In genomic region chr1:223146745-223147144, GRCh38 we compare ENCODE assay signal across 29 cellular contexts.
"Had no signal": no experiment of that assay in that cellular context is flagged by ENCODE, and none has a peak within 500 bp of the region (broad histone marks: within the 10 kb centered on the region; RNA-seq: fewer than 3 reads in every experiment).

No MANE protein-coding gene starts in this region.

- H3K36me3 ChIP-seq: stomach, suprapubic skin, thoracic aorta, thyroid gland, tibial artery, tibial nerve, transverse colon, upper lobe of left lung, upper lobe of right lung, uterus, vagina had no signal

- H3K27me3 ChIP-seq: stomach, suprapubic skin, testis, thyroid gland, tibial nerve, transverse colon, upper lobe of left lung, upper lobe of right lung, uterus, vagina had no signal

- H3K4me3 Mint-ChIP-seq: stimulated activated effector memory CD8-positive, alpha-beta T cell treated with anti-CD3 and anti-CD28 coated beads, Interleukin-12 subunit alpha, Interleukin-12 subunit beta, amount 100 ng/mL, for 72 hours; stimulated activated memory B cell treated with anti-CD40 and anti-IgM and Interleukin-4, amounts not matched to agents 10 μg/mL and 1 μg/mL and 100 μg/mL, for 72 hours; stimulated activated naive B cell treated with anti-CD40 and anti-IgM and Interleukin-4, amounts not matched to agents 10 μg/mL and 1 μg/mL and 100 μg/mL, for 72 hours; stimulated activated naive CD8-positive, alpha-beta T cell treated with anti-CD3 and anti-CD28 coated beads, Interleukin-15, amount 100 ng/mL, for 72 hours; stimulated activated naive CD8-positive, alpha-beta T cell treated with anti-CD3 and anti-CD28 coated beads, Interleukin-15, Interleukin-2, amounts not matched to agents 100 ng/mL and 50 ng/mL, for 24 hours; type B pancreatic cell had no signal

- H3K27ac Mint-ChIP-seq: stimulated activated effector memory CD8-positive, alpha-beta T cell treated with anti-CD3 and anti-CD28 coated beads, Interleukin-12 subunit alpha, Interleukin-12 subunit beta, amount 100 ng/mL, for 72 hours; stimulated activated memory B cell treated with anti-CD40 and anti-IgM and Interleukin-4, amounts not matched to agents 10 μg/mL and 1 μg/mL and 100 μg/mL, for 72 hours; stimulated activated naive B cell treated with anti-CD40 and anti-IgM and Interleukin-4, amounts not matched to agents 10 μg/mL and 1 μg/mL and 100 μg/mL, for 72 hours; stimulated activated naive CD8-positive, alpha-beta T cell treated with anti-CD3 and anti-CD28 coated beads, Interleukin-15, amount 100 ng/mL, for 72 hours; stimulated activated naive CD8-positive, alpha-beta T cell treated with anti-CD3 and anti-CD28 coated beads, Interleukin-15, Interleukin-2, amounts not matched to agents 100 ng/mL and 50 ng/mL, for 24 hours; type B pancreatic cell had no signal

- H3K27ac ChIP-seq: stomach, suprapubic skin, testis, thoracic aorta, thyroid gland, tibial artery, tibial nerve, transverse colon, upper lobe of left lung, upper lobe of right lung, uterus, vagina had no signal

- H3K27me3 Mint-ChIP-seq: stimulated activated naive CD8-positive, alpha-beta T cell treated with anti-CD3 and anti-CD28 coated beads, Interleukin-15, amount 100 ng/mL, for 72 hours had no signal

- H3K36me3 Mint-ChIP-seq: stimulated activated effector memory CD8-positive, alpha-beta T cell treated with anti-CD3 and anti-CD28 coated beads, Interleukin-12 subunit alpha, Interleukin-12 subunit beta, amount 100 ng/mL, for 72 hours; stimulated activated naive B cell treated with anti-CD40 and anti-IgM and Interleukin-4, amounts not matched to agents 10 μg/mL and 1 μg/mL and 100 μg/mL, for 72 hours; type B pancreatic cell had no signal

- H3K4me1 ChIP-seq: uterus had no signal

- H3K4me3 ChIP-seq: stomach, suprapubic skin, testis, thoracic aorta, thyroid gland, tibial artery, tibial nerve, transverse colon, upper lobe of left lung, upper lobe of right lung, uterus, vagina had no signal

- DNase-seq: stimulated activated CD4-positive, alpha-beta T cell treated with anti-CD3 and anti-CD28 coated beads, Interleukin-2, amount 100 ng/mL, for 48 hours; stimulated activated CD4-positive, alpha-beta T cell treated with anti-CD3 and anti-CD28 coated beads, Interleukin-4, amount 100 ng/mL, for 1 hour; stimulated activated CD4-positive, alpha-beta T cell treated with anti-CD3 and anti-CD28 coated beads, Interleukin-4, amount 100 ng/mL, for 24 hours; stimulated activated CD4-positive, alpha-beta T cell treated with anti-CD3 and anti-CD28 coated beads, Interleukin-4, amount 100 ng/mL, for 4 hours; stimulated activated CD8-positive, alpha-beta memory T cell treated with anti-CD3 and anti-CD28 coated beads, Interleukin-4, amount 100 ng/mL, for 48 hours; stimulated activated naive B cell treated with anti-CD40 and anti-IgM and Interleukin-4, amounts not matched to agents 10 μg/mL and 1 μg/mL and 100 μg/mL, for 72 hours; stimulated activated naive CD4-positive, alpha-beta T cell; stimulated activated naive CD4-positive, alpha-beta T cell treated with Interleukin-2 at 50 U/mL for 16 hours; stimulated activated naive CD8-positive, alpha-beta T cell treated with anti-CD3 and anti-CD28 coated beads, Interleukin-15, amount 100 ng/mL, for 72 hours; stimulated activated naive CD8-positive, alpha-beta T cell treated with anti-CD3 and anti-CD28 coated beads, Interleukin-15, Interleukin-2, amounts not matched to agents 100 U/mL and 50 U/mL, for 24 hours; stomach; substantia nigra; testis; thyroid gland; tibial artery; transverse colon; trophoblast cell; upper lobe of left lung; upper lobe of right lung; uterus had no signal

- H3K9me3 ChIP-seq: stomach, suprapubic skin, testis, thoracic aorta, thyroid gland, transverse colon, upper lobe of left lung, upper lobe of right lung, uterus, vagina had no signal

- FAIRE-seq: urothelium cell line had no signal

- ATAC-seq: stimulated activated effector memory CD8-positive, alpha-beta T cell treated with anti-CD3 and anti-CD28 coated beads, Interleukin-12 subunit alpha, Interleukin-12 subunit beta, amount 100 ng/mL, for 72 hours; stimulated activated memory B cell treated with anti-CD40 and anti-IgM and Interleukin-4, amounts not matched to agents 10 μg/mL and 1 μg/mL and 100 μg/mL, for 72 hours; stimulated activated naive B cell treated with anti-CD40 and anti-IgM and Interleukin-4, amounts not matched to agents 10 μg/mL and 1 μg/mL and 100 μg/mL, for 72 hours; stimulated activated naive CD8-positive, alpha-beta T cell treated with anti-CD3 and anti-CD28 coated beads, Interleukin-15, amount 100 ng/mL, for 72 hours; stimulated activated naive CD8-positive, alpha-beta T cell treated with anti-CD3 and anti-CD28 coated beads, Interleukin-15, Interleukin-2, amounts not matched to agents 100 U/mL and 50 U/mL, for 24 hours; upper lobe of right lung had no signal
